In the genomic region with DNA sequence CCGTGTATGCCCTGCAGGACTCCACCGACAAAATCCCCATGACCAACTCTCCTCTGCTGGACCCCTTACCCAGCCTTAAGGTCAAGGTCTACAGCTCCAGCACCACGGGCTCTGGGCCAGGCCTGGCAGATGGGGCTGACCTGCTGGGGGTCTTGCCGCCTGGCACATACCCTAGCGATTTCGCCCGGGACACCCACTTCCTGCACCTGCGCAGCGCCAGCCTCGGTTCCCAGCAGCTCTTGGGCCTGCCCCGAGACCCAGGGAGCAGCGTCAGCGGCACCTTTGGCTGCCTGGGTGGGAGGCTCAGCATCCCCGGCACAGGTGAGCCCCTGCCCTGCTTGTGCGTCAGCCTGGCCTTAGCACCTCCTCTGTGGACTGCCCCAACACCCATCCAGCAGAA, we compare ENCODE assay signal across 26 cellular contexts.
"Had no signal": no experiment of that assay in that cellular context is flagged by ENCODE, and none has a peak within 500 bp of the region (broad histone marks: within the 10 kb centered on the region; RNA-seq: fewer than 3 reads in every experiment).

No MANE protein-coding gene starts in this region.

- DNase-seq: activated CD4-positive, alpha-beta memory T cell treated with anti-CD3 and anti-CD28 coated beads, Interleukin-2, amount 10 ng/mL, durations not matched to agents 7 days and 5 days; activated CD4-positive, alpha-beta T cell treated with anti-CD3 and anti-CD28 coated beads for 36 hours; activated CD4-positive, alpha-beta T cell treated with anti-CD3 and anti-CD28 coated beads, Interleukin-2, amount 10 ng/mL, durations not matched to agents 24 days and 14 days; activated CD4-positive, alpha-beta T cell treated with anti-CD3 and anti-CD28 coated beads, Interleukin-2, amount 50 U/mL, for 4 hours; activated CD4-positive, CD25-positive, alpha-beta regulatory T cell; activated CD4-positive, CD25-positive, alpha-beta regulatory T cell treated with anti-CD3 and anti-CD28 coated beads, Interleukin-2, amount 50 U/mL, for 72 hours; activated CD8-positive, alpha-beta memory T cell treated with anti-CD3 and anti-CD28 coated beads, Interleukin-2, amount 50 U/mL, for 48 hours; activated gamma-delta T cell; activated naive CD4-positive, alpha-beta T cell; activated naive CD4-positive, alpha-beta T cell treated with anti-CD3 and anti-CD28 coated beads, Interleukin-2, amount 10 ng/mL, durations not matched to agents 7 days and 5 days; activated naive CD8-positive, alpha-beta T cell treated with anti-CD3 and anti-CD28 coated beads, Interleukin-2, amount 10 ng/mL, durations not matched to agents 7 days and 5 days; activated T-cell treated with anti-CD3 and anti-CD28 coated beads for 4 hours; activated T-cell treated with anti-CD3 and anti-CD28 coated beads, Interleukin-2, amount 50 U/mL, for 24 hours; activated T-cell treated with anti-CD3 and anti-CD28 coated beads, Interleukin-2, amount 50 U/mL, for 72 hours; dorsolateral prefrontal cortex; effector memory CD4-positive, alpha-beta T cell; endodermal cell; head of caudate nucleus; T-helper 2 cell had no signal

- H3K9me3 ChIP-seq: ascending aorta, breast epithelium had no signal

- H3K4me3 ChIP-seq: ascending aorta, breast epithelium, cardiac muscle cell, coronary artery, dorsolateral prefrontal cortex had no signal

- H3K4me1 ChIP-seq: ascending aorta, breast epithelium had no signal

- H3K27ac ChIP-seq: ascending aorta, breast epithelium, cardiac muscle cell, coronary artery had no signal

- H3K27me3 ChIP-seq: ascending aorta, breast epithelium, cardiac muscle cell, dorsolateral prefrontal cortex had no signal

- H3K36me3 ChIP-seq: breast epithelium had no signal

- FAIRE-seq: frontal cortex had no signal

- ATAC-seq: activated CD4-positive, alpha-beta T cell treated with anti-CD3 and anti-CD28 coated beads for 36 hours; activated naive CD4-positive, alpha-beta T cell treated with anti-CD3 and anti-CD28 coated beads, Interleukin-2, amount 50 U/mL, for 72 hours; activated T-cell treated with anti-CD3 and anti-CD28 coated beads, Interleukin-2, amount 50 U/mL, for 72 hours; esophagus mucosa had no signal
